ENCODE assay signal across 21 cellular contexts in the genomic region with DNA sequence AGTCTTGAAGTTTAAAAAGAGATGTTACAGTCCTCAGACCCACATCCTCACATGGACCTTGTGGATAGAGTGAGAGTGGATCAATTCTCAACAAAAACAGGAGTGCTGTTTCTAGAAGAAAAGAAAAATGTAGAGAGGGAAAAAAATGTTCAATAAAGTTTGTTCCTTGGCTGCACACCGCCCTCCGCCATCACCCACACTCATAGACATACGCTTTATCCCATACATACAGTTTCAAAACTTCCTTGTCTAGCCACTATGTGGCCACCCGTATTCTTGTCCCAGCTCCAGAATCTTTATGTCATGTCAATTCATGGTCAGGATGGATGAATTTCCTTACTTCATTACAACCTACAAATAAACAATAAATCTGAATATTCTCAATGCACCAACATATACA. TPM values are rescaled to one million over a fixed set of nuclear protein-coding genes. Genes with fewer than 3 reads are reported as not detected.
DNase-seq lines count a peak whose midpoint lies in the region; ATAC-seq and TF ChIP-seq lines count a peak whose summit lies in the region.
"Had no signal": no experiment of that assay in that cellular context is flagged by ENCODE, and none has a peak within 500 bp of the region (broad histone marks: within the 10 kb centered on the region; RNA-seq: fewer than 3 reads in every experiment).

No MANE protein-coding gene starts in this region.

- no peak overlapping the region for H3K4me2 ChIP-seq in GM23338
- no peak overlapping the region for H3K4me2 ChIP-seq in Loucy (ENCODE audit: low read depth, low read length, poor library complexity, severe bottlenecking)
- no peak overlapping the region for H3K4me2 ChIP-seq in OCI-LY3 (ENCODE audit: low read length)

- H3K79me2 ChIP-seq in GM23338 (replicated peaks; ENCODE audit: insufficient read depth): no peaks in the 10 kb centered on the region
- no peaks in the 10 kb centered on the region for H3K79me2 ChIP-seq in Loucy (ENCODE audit: insufficient read depth, low read length)
- H3K79me2 ChIP-seq in OCI-LY3 (ENCODE audit: low read length): no peaks in the 10 kb centered on the region

- TF ChIP-seq EP300 in transverse colon (IDR thresholded peaks at IDR 0.05; ENCODE audit: low read depth): no peak

- H3K27me3 Mint-ChIP-seq in GM23338 (ENCODE audit: insufficient read depth, low read depth, poor library complexity) (no peaks in the 10 kb centered on the region), endodermal cell (ENCODE audit: insufficient read depth) (no peaks in the 10 kb centered on the region), type B pancreatic cell (no peaks in the 10 kb centered on the region)

- intact Hi-C loops in transverse colon (cut with DNase I; ENCODE audit: low total_unique reads) (loop anchor here (5.0 kb wide), 1 partner anchor 668 kb away; no protein-coding TSS in a partner anchor), prostate gland (cut with DNase I) (no loop called here)

- H3K9ac ChIP-seq in Loucy (ENCODE audit: low read depth, low read length, poor library complexity, severe bottlenecking) (no peak overlapping the region), OCI-LY3 (ENCODE audit: low read length) (no peak overlapping the region), endodermal cell (ENCODE audit: extremely low read depth, low read length, poor library complexity, severe bottlenecking) (no peak overlapping the region)
- H3K9ac ChIP-seq: BLaER1 treated with 17β-estradiol and CSF1 and Interleukin-3, amounts not matched to agents 10 nM and 100 nM had no signal

- 93 to 97% methylated on average over 3 to 4 of the region's 4 CpGs for WGBS in endodermal cell (ENCODE audit: insufficient coverage in 1 of 2, insufficient read length in 1 of 2), 2 experiments
- 85 to 89% methylated on average over 4 of the region's 4 CpGs for WGBS in transverse colon (ENCODE audit: low coverage in 1 of 2), 2 donors
- WGBS in prostate gland: 89% methylated on average over 4 of the region's 4 CpGs

- H3K4me1 ChIP-seq in GM23338 (ENCODE audit: insufficient read depth) (peaks cover 5% of the 10 kb centered on the region; the same call in 1 of the 2 replicates), Loucy (ENCODE audit: insufficient read depth, low read length, poor library complexity, severe bottlenecking) (no peaks in the 10 kb centered on the region), OCI-LY3 (ENCODE audit: low read length) (no peaks in the 10 kb centered on the region), endodermal cell (ENCODE audit: control insufficient read depth, insufficient read depth, low read length) (no peaks in the 10 kb centered on the region), transverse colon (no peaks in the 10 kb centered on the region), prostate gland (replicated peaks) (no peaks in the 10 kb centered on the region)
- H3K4me1 ChIP-seq: BE2C had no signal

- TF ChIP-seq POLR2A in transverse colon (IDR thresholded peaks at IDR 0.05) (no peak), prostate gland (IDR thresholded peaks at IDR 0.05) (no peak)

- no peaks in the 10 kb centered on the region for H3K27me3 ChIP-seq in GM23338 (ENCODE audit: insufficient read depth)
- H3K27me3 ChIP-seq in Loucy (ENCODE audit: insufficient read depth, low read length, poor library complexity, severe bottlenecking): no peaks in the 10 kb centered on the region
- H3K27me3 ChIP-seq in OCI-LY3 (ENCODE audit: low read depth, low read length): no peaks in the 10 kb centered on the region; the same call in 1 of the 2 replicates
- no peaks in the 10 kb centered on the region for H3K27me3 ChIP-seq in endodermal cell (ENCODE audit: control insufficient read depth, insufficient read depth, low read length, poor library complexity, severe bottlenecking)
- no peaks in the 10 kb centered on the region for H3K27me3 ChIP-seq in transverse colon
- no peaks in the 10 kb centered on the region for H3K27me3 ChIP-seq in prostate gland (replicated peaks; ENCODE audit: insufficient read depth)
- H3K27me3 ChIP-seq: BE2C; BLaER1 treated with 17β-estradiol and CSF1 and Interleukin-3, amounts not matched to agents 10 nM and 100 nM had no signal

- no peak for ATAC-seq in GM23338

- peaks cover 17% of the 10 kb centered on the region for H3K9me3 Mint-ChIP-seq in GM23338
- peaks cover 10% of the 10 kb centered on the region for H3K9me3 Mint-ChIP-seq in endodermal cell
- H3K9me3 Mint-ChIP-seq in type B pancreatic cell: no peaks in the 10 kb centered on the region
- H3K9me3 Mint-ChIP-seq: CD4-positive, alpha-beta T cell; CD8-positive, alpha-beta memory T cell had no signal

- H3K9me3 ChIP-seq in Loucy (ENCODE audit: insufficient read depth, low read depth, low read length) (0 out of 2 replicates have a peak, but pooled peaks cover 3% of the 10 kb centered on the region), OCI-LY3 (ENCODE audit: insufficient read depth, low read length) (no peaks in the 10 kb centered on the region), endodermal cell (ENCODE audit: control insufficient read depth, low read length) (no peaks in the 10 kb centered on the region), transverse colon (no peaks in the 10 kb centered on the region), prostate gland (no peaks in the 10 kb centered on the region)
- H3K9me3 ChIP-seq: BE2C had no signal

- H3K4me3 Mint-ChIP-seq in GM23338 (no peak overlapping the region), endodermal cell (no peak overlapping the region), type B pancreatic cell (no peak overlapping the region)
- H3K4me3 Mint-ChIP-seq: CD14-positive monocyte; CD4-positive, alpha-beta T cell; CD8-positive, alpha-beta memory T cell had no signal

- no peak for DNase-seq in GM23338 (ENCODE audit: low spot score)
- DNase-seq in endodermal cell: no peak
- no peak for DNase-seq in transverse colon
- no peak for DNase-seq in occipital lobe (lab: John Stamatoyannopoulos, UW)
- DNase-seq in prostate gland (ENCODE audit: low spot score): no peak
- no peak for DNase-seq in type B pancreatic cell (ENCODE audit: extremely low spot score, unreplicated experiment)
- DNase-seq: AML-193; BE2C; CD4-positive, alpha-beta T cell; CD8-positive, alpha-beta memory T cell; DMS 273 treated with DMSO at 0.1 percent for 48 hours; DMS79; EL; GDM1; GOT3 had no signal

- H3K4me1 Mint-ChIP-seq in GM23338 (peaks cover 9% of the 10 kb centered on the region; the same call in 2 of the 3 replicates), endodermal cell (no peaks in the 10 kb centered on the region), type B pancreatic cell (ENCODE audit: unreplicated experiment) (no peaks in the 10 kb centered on the region)
- H3K4me1 Mint-ChIP-seq: CD8-positive, alpha-beta memory T cell had no signal

- H3K36me3 ChIP-seq in GM23338 (ENCODE audit: insufficient read depth) (no peaks in the 10 kb centered on the region), Loucy (ENCODE audit: insufficient read depth, low read length) (no peaks in the 10 kb centered on the region), OCI-LY3 (replicated peaks; ENCODE audit: low read depth, low read length) (no peaks in the 10 kb centered on the region), endodermal cell (ENCODE audit: control insufficient read depth, insufficient read depth, low read length) (no peaks in the 10 kb centered on the region), transverse colon (no peaks in the 10 kb centered on the region), prostate gland (no peaks in the 10 kb centered on the region)
- H3K36me3 ChIP-seq: BE2C; BLaER1 treated with 17β-estradiol and CSF1 and Interleukin-3, amounts not matched to agents 10 nM and 100 nM; HAP-1 had no signal

- H3F3A ChIP-seq in GM23338 (replicated peaks; ENCODE audit: low read depth): 0 out of 2 replicates have a peak, but pooled peaks cover 3% of the 10 kb centered on the region
- H3F3A ChIP-seq in Loucy (ENCODE audit: low read depth): no peaks in the 10 kb centered on the region

- H3K36me3 Mint-ChIP-seq in GM23338 (ENCODE audit: low read depth) (peaks cover 7% of the 10 kb centered on the region; the same call in 2 of the 3 replicates), endodermal cell (ENCODE audit: low read depth) (no peaks in the 10 kb centered on the region), type B pancreatic cell (no peaks in the 10 kb centered on the region)

- H4K20me1 ChIP-seq in GM23338 (replicated peaks; ENCODE audit: insufficient read depth): no peaks in the 10 kb centered on the region
- no peaks in the 10 kb centered on the region for H4K20me1 ChIP-seq in Loucy (ENCODE audit: insufficient read depth, low read length, poor library complexity, severe bottlenecking)
- no peaks in the 10 kb centered on the region for H4K20me1 ChIP-seq in OCI-LY3 (ENCODE audit: insufficient read depth, low read length)
- H4K20me1 ChIP-seq: BLaER1 treated with 17β-estradiol and CSF1 and Interleukin-3, amounts not matched to agents 10 nM and 100 nM had no signal

- H2AFZ ChIP-seq in GM23338 (peak overlapping the region; percentile 69; the same call in 1 of the 2 replicates), Loucy (ENCODE audit: low read length) (0 out of 2 replicates have a peak overlapping the region, but pooled peaks have one; percentile 56), OCI-LY3 (ENCODE audit: low read depth, low read length) (peak overlapping the region; percentile 19; the same call in 1 of the 2 replicates)

- no peaks in the 10 kb centered on the region; the same call in 1 of the 2 replicates for H3K9me2 ChIP-seq in GM23338 (ENCODE audit: insufficient read depth)
- H3K9me2 ChIP-seq in Loucy (replicated peaks; ENCODE audit: low read depth, low read length): no peaks in the 10 kb centered on the region

- TF ChIP-seq CTCF in GM23338 (conservative IDR thresholded peaks at IDR 0.05; ENCODE audit: low read depth in 2 of 2): 0 out of 4 replicates have a peak, but pooled peaks of 1 of the 2 experiments have one; percentile 11
- TF ChIP-seq CTCF in Loucy (conservative IDR thresholded peaks at IDR 0.05; ENCODE audit: low read length): no peak
- TF ChIP-seq CTCF in OCI-LY3 (IDR thresholded peaks at IDR 0.05; ENCODE audit: low read depth, low read length): no peak
- TF ChIP-seq CTCF in endodermal cell (conservative IDR thresholded peaks at IDR 0.05): peak; percentile 24
- no peak for TF ChIP-seq CTCF in transverse colon (IDR thresholded peaks at IDR 0.05)
- no peak for TF ChIP-seq CTCF in prostate gland (IDR thresholded peaks at IDR 0.05)
- TF ChIP-seq CTCF in type B pancreatic cell (conservative IDR thresholded peaks at IDR 0.05): no peak

- no peak overlapping the region for H3K27ac Mint-ChIP-seq in GM23338
- no peak overlapping the region for H3K27ac Mint-ChIP-seq in endodermal cell
- no peak overlapping the region for H3K27ac Mint-ChIP-seq in type B pancreatic cell
- H3K27ac Mint-ChIP-seq: CD4-positive, alpha-beta T cell had no signal

- in situ Hi-C loops in transverse colon (cut with MboI; ENCODE audit: low pct_ligation_motif_present in 1 of 4, low pct_unique_long_range_greater_than_20kb in 1 of 4, low sequenced_read_pairs in 3 of 4): no loop called here

- H3K27ac ChIP-seq in GM23338 (ENCODE audit: low read depth) (no peak overlapping the region), OCI-LY3 (ENCODE audit: low read length) (no peak overlapping the region), endodermal cell (ENCODE audit: low read depth, low read length) (no peak overlapping the region), transverse colon (no peak overlapping the region), prostate gland (no peak overlapping the region)
- H3K27ac ChIP-seq: 22Rv1 had no signal

- H3K4me3 ChIP-seq in GM23338 (no peak overlapping the region), Loucy (ENCODE audit: low read length, poor library complexity, severe bottlenecking) (no peak overlapping the region), OCI-LY3 (ENCODE audit: low read length) (no peak overlapping the region), endodermal cell (ENCODE audit: low read length) (no peak overlapping the region), transverse colon (no peak overlapping the region), prostate gland (no peak overlapping the region)
- H3K4me3 ChIP-seq: BLaER1 treated with 17β-estradiol and CSF1 and Interleukin-3, amounts not matched to agents 10 nM and 100 nM; HAP-1 had no signal

RNA-seq across cellular contexts. Expression of a gene that starts 23.5 kb away (rescaled TPM):
- total RNA-seq in GM23338 (2014; rRNA removed; shearing (Covaris generic)): 35.2 and 48.8 TPM in 2 replicates
- 33.2 and 38.2 TPM in 2 replicates for polyA plus RNA-seq in GM23338 (2016; fragmentation: Nextera tagmentation; extraction: Ambion mirVana)
- 10 to 100 TPM; 47.6 to 53.9 TPM for total RNA-seq in endodermal cell
- polyA plus RNA-seq in endodermal cell (2013, experiment 1 of 2): 30.9 TPM
- 31.2 TPM for polyA plus RNA-seq in endodermal cell (2013, experiment 2 of 2)
- 10 to 100 TPM; 21.7 to 65.6 (median 41.8) TPM for total RNA-seq in transverse colon
- total RNA-seq in occipital lobe: 152 TPM
- total RNA-seq in prostate gland: 10 to 100 TPM; 53.2 to 61.7 TPM
- total RNA-seq in type B pancreatic cell (ENCODE audit: low replicate concordance): 41.8 and 42.1 TPM in 2 replicates

Comparison
In these comparisons a context has a peak if more than half of its experiments do, and no peak if none do; other contexts are left out.
1. H2AFZ ChIP-seq: peak in every context shown above with its lines; median percentile 69 in GM23338; 56 in Loucy; 19 in OCI-LY3.